ENCODE assay signal across 15 cellular contexts in genomic region chr19:10011974-10012373, GRCh38. TPM values are rescaled to one million over a fixed set of nuclear protein-coding genes. Genes with fewer than 3 reads are reported as not detected.
DNase-seq lines count a peak whose midpoint lies in the region; TF ChIP-seq lines count a peak whose summit lies in the region.
"Had no signal": no experiment of that assay in that cellular context is flagged by ENCODE, and none has a peak within 500 bp of the region (broad histone marks: within the 10 kb centered on the region; RNA-seq: fewer than 3 reads in every experiment).

No MANE protein-coding gene starts in this region.

- H3K27ac ChIP-seq in skin epidermis = peak overlapping the region in 14 of 21 experiments; percentile 5 to 87 (median 49)
- no peak overlapping the region for H3K27ac ChIP-seq in colonic mucosa
- no peak overlapping the region for H3K27ac ChIP-seq in hepatocyte
- H3K27ac ChIP-seq: A549 had no signal

- H3K4me3 ChIP-seq in H7 (ENCODE audit: insufficient read depth, low read depth, low read length) = no peak overlapping the region
- no peak overlapping the region for H3K4me3 ChIP-seq in epithelial cell of esophagus (ENCODE audit: low read length)
- no peak overlapping the region for H3K4me3 ChIP-seq in skin epidermis
- H3K4me3 ChIP-seq in colonic mucosa = no peak overlapping the region
- no peak overlapping the region for H3K4me3 ChIP-seq in hepatocyte
- H3K4me3 ChIP-seq: A549 had no signal

- no peaks in the 10 kb centered on the region for H3K79me2 ChIP-seq in hepatocyte

- H3K9me3 ChIP-seq in colonic mucosa = no peaks in the 10 kb centered on the region
- H3K9me3 ChIP-seq in hepatocyte (ENCODE audit: low read depth) = no peaks in the 10 kb centered on the region
- H3K9me3 ChIP-seq: A549 had no signal

- no peak overlapping the region for H3K4me2 ChIP-seq in hepatocyte
- H3K4me2 ChIP-seq: A549 had no signal

- no peak overlapping the region for H2AFZ ChIP-seq in hepatocyte

- no peaks in the 10 kb centered on the region for H3K9me2 ChIP-seq in hepatocyte (replicated peaks; ENCODE audit: insufficient read depth)

- 63% methylated on average over 7 of the region's 7 CpGs for WGBS in hepatocyte (ENCODE audit: low lambda C conversion rate, missing lambda C conversion rate)

- H3K36me3 ChIP-seq in H7 (replicated peaks; ENCODE audit: control insufficient read depth, insufficient read depth, low read length) = no peaks in the 10 kb centered on the region
- H3K36me3 ChIP-seq in colonic mucosa = no peaks in the 10 kb centered on the region
- H3K36me3 ChIP-seq in hepatocyte (replicated peaks; ENCODE audit: insufficient read depth, low read depth) = no peaks in the 10 kb centered on the region

- H3K9ac ChIP-seq in colonic mucosa (ENCODE audit: low read depth in 2 of 2, low read length in 2 of 2) = no peak overlapping the region

- no peaks in the 10 kb centered on the region for H4K20me1 ChIP-seq in hepatocyte (ENCODE audit: insufficient read depth, poor library complexity, severe bottlenecking)

- intact Hi-C loops in colonic mucosa (cut with DNase I) = no loop called here

- TF ChIP-seq CTCF in epithelial cell of esophagus (IDR thresholded peaks at IDR 0.05; ENCODE audit: insufficient read depth, low read depth, low read length, missing control alignments) = no peak
- no peak for TF ChIP-seq CTCF in colonic mucosa (IDR thresholded peaks at IDR 0.05)
- no peak for TF ChIP-seq CTCF in hepatocyte (IDR thresholded peaks at IDR 0.05; ENCODE audit: poor library complexity)

- peaks cover 3% of the 10 kb centered on the region for H3K4me1 ChIP-seq in colonic mucosa
- H3K4me1 ChIP-seq in hepatocyte (ENCODE audit: insufficient read depth) = peaks cover 16% of the 10 kb centered on the region

- peaks cover 34% of the 10 kb centered on the region for H3K27me3 ChIP-seq in H7 (ENCODE audit: control insufficient read depth, insufficient read depth, low read length)
- peaks cover 11% of the 10 kb centered on the region for H3K27me3 ChIP-seq in colonic mucosa
- peaks cover 42% of the 10 kb centered on the region for H3K27me3 ChIP-seq in hepatocyte

- DNase-seq in D341Med (ENCODE audit: low spot score) = peak; percentile 25
- DNase-seq in H7 = peak; percentile 44
- peak; percentile 48 for DNase-seq in epithelial cell of esophagus (ENCODE audit: low read depth)
- no peak for DNase-seq in colonic mucosa
- DNase-seq in hepatocyte (ENCODE audit: low spot score) = no peak
- DNase-seq: CD8-positive, alpha-beta T cell; COR-L47; DND-41; GDM1; IMR-90 had no signal

RNA-seq across cellular contexts. Expression of gene RDH8, which starts 1.3 kb away (rescaled TPM):
- total RNA-seq in H7 (2014; rRNA removed; shearing (Covaris generic)) = not detected in 2 replicates
- total RNA-seq in colonic mucosa (under 1 TPM in 1 of 2 donors, not detected in 1; 0.24 TPM), hepatocyte (not detected in 2 replicates)
- not detected in 2 replicates for polyA plus RNA-seq in hepatocyte
- total RNA-seq: CD8-positive, alpha-beta T cell; H4 had no signal
- polyA plus RNA-seq: AG04450, CD14-positive monocyte, IMR-90 had no signal

RNA-seq across cellular contexts. Expression of gene COL5A3, which starts 1.7 kb away (rescaled TPM):
- 0.62 and 1.4 TPM in 2 replicates for total RNA-seq in H7 (2014; rRNA removed; shearing (Covaris generic))
- total RNA-seq in colonic mucosa (1 to 10 TPM; 2.4 to 5.5 TPM), hepatocyte (1.9 and 2.0 TPM in 2 replicates)
- polyA plus RNA-seq in hepatocyte = 0.78 and 2.1 TPM in 2 replicates
- total RNA-seq: H4 had no signal
- polyA plus RNA-seq: CD14-positive monocyte had no signal

Comparison
In these comparisons a context has a peak if more than half of its experiments do, and no peak if none do; other contexts are left out.
1. DNase-seq: peak in D341Med (single experiment), H7 (single experiment) and epithelial cell of esophagus (single experiment); none in colonic mucosa (single experiment) and hepatocyte (single experiment).
2. H3K27ac ChIP-seq: peak in skin epidermis (14 of 21); none in colonic mucosa (single experiment) and hepatocyte (single experiment).